1 cellular context compared by ENCODE assay signal in the genomic region with DNA sequence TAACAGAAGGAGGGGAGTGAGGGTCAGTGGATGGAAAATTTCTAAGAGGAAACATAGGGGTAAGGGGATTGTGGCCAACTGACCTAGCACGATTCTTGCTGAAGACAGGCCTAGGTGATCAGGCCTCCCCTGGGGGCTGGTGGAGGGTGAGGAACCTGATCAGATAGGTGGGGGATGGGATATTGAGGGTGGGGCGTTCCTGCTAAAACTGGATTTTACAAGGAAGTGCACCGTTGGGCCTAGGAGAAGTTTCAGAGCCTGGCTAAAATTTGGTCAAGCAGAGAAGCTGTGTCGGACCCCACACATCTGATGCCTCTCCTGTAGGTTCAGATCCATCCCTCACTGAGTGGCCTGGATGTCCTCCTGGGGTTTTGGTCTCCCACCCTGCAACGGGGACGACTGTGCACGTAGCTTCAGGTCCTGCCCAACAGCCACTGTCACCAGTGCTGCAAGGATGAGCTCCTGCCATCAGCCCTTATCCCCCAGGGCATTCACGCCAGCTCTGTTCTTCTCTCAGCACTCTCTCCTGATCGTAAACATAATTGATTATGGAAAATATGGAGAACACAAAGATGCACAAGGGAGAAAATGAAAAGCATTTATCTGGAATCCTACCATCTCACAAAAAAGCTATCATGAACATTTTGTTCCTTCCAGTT.
TF ChIP-seq lines count a peak whose summit lies in the region.

No MANE protein-coding gene starts in this region.

TF ChIP-seq in IMR-90, 13 proteins besides CTCF, POLR2A, EP300 and RAD21:
- TF ChIP-seq, protein P1, sequence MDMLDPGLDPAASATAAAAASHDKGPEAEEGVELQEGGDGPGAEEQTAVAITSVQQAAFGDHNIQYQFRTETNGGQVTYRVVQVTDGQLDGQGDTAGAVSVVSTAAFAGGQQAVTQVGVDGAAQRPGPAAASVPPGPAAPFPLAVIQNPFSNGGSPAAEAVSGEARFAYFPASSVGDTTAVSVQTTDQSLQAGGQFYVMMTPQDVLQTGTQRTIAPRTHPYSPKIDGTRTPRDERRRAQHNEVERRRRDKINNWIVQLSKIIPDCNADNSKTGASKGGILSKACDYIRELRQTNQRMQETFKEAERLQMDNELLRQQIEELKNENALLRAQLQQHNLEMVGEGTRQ (IDR thresholded peaks at IDR 0.05; ENCODE audit: low read depth, low read length): no peak
- TF ChIP-seq FOS (IDR thresholded peaks at IDR 0.05; ENCODE audit: low read depth, low read length) (no peak), MAZ (IDR thresholded peaks at IDR 0.05; ENCODE audit: borderline replicate concordance, low read depth, low read length) (no peak), MAFK (IDR thresholded peaks at IDR 0.05; ENCODE audit: low read depth, low read length) (no peak), CEBPB (IDR thresholded peaks at IDR 0.05; ENCODE audit: low read depth, low read length) (no peak), MXI1 (IDR thresholded peaks at IDR 0.05; ENCODE audit: borderline replicate concordance, low read depth, low read length) (no peak), BHLHE40 (IDR thresholded peaks at IDR 0.05; ENCODE audit: low read depth, low read length) (no peak)
